20 cellular contexts compared by ENCODE assay signal in genomic region chr2:8658064-8658862, GRCh38. TPM values are rescaled to one million over a fixed set of nuclear protein-coding genes. Genes with fewer than 3 reads are reported as not detected.
DNase-seq lines count a peak whose midpoint lies in the region; ATAC-seq, FAIRE-seq and TF ChIP-seq lines count a peak whose summit lies in the region.
"Had no signal": no experiment of that assay in that cellular context is flagged by ENCODE, and none has a peak within 500 bp of the region (broad histone marks: within the 10 kb centered on the region; RNA-seq: fewer than 3 reads in every experiment).

No MANE protein-coding gene starts in this region.

- H3K36me3 ChIP-seq in H1 (ENCODE audit: control insufficient read depth in 2 of 4, insufficient read depth in 4 of 4, low read length in 3 of 4) (no peaks in the 10 kb centered on the region), gastrocnemius medialis (no peaks in the 10 kb centered on the region)
- H3K36me3 ChIP-seq: SJSA1 had no signal

- H3K27me3 ChIP-seq in H1 (replicated peaks in 1 of 4; ENCODE audit: control insufficient read depth in 3 of 4, extremely low read depth in 1 of 4, insufficient read depth in 3 of 4, low read length in 3 of 4): peaks cover 0 to 2% (median 0%) of the 10 kb centered on the region in 4 experiments; a peak in 1 of 7 replicates
- no peaks in the 10 kb centered on the region for H3K27me3 ChIP-seq in gastrocnemius medialis
- H3K27me3 ChIP-seq: SJSA1 had no signal

- H3K9me3 ChIP-seq in H1 (ENCODE audit: insufficient read depth in 2 of 2, low read depth in 1 of 2, low read length in 1 of 2) (no peaks in the 10 kb centered on the region), gastrocnemius medialis (no peaks in the 10 kb centered on the region)
- H3K9me3 ChIP-seq: A549, Caco-2, SJSA1 had no signal

- no peaks in the 10 kb centered on the region for H3K79me1 ChIP-seq in H1 (ENCODE audit: low read depth, low read length)

- no peaks in the 10 kb centered on the region for H3K79me2 ChIP-seq in H1 (ENCODE audit: control insufficient read depth in 1 of 2, insufficient read depth in 2 of 2, low read length in 2 of 2)

- peaks cover 6% of the 10 kb centered on the region for H3K27me3 Mint-ChIP-seq in nephron (ENCODE audit: low read depth)

- DNase-seq in cardiac septum (ENCODE audit: low spot score) (peak; percentile 64), Right ventricle myocardium superior (no peak), H1 (ENCODE audit: low read depth in 1 of 2, low spot score in 2 of 2) (no peak), KG1 (lab: John Stamatoyannopoulos, UW) (no peak), Ammon's horn (ENCODE audit: low spot score) (no peak), gastrocnemius medialis (no peak), NCI-H1436 treated with DMSO at 0.1 percent for 48 hours (lab: John Stamatoyannopoulos, UW) (no peak)
- DNase-seq: Caco-2; CD4-positive, CD25-positive, alpha-beta regulatory T cell; DMS153; HFFc6; NCI-H1930; NCI-H2171 treated with DMSO at 0.1 percent for 48 hours; NCI-H446 treated with DMSO at 0.1 percent for 48 hours; PC-9 had no signal

- peak overlapping the region; percentile 1; the same call in 1 of the 2 replicates for H4K8ac ChIP-seq in H1 (ENCODE audit: extremely low read depth, insufficient read depth, low read length)

- no peak overlapping the region for H3K56ac ChIP-seq in H1 (replicated peaks; ENCODE audit: insufficient read length, low read depth, low read length)

- WGBS in H1 (ENCODE audit: extremely low coverage in 1 of 2, insufficient coverage in 1 of 2, insufficient read length in 1 of 2, insufficient replicate concordance in 2 of 2, low coverage in 1 of 2, low lambda C conversion rate in 2 of 2, missing lambda C conversion rate in 1 of 2), 2 experiments: 89% methylated on average over 22 of the region's 22 CpGs; no CpG with 5 or more reads in 1 of the 2 experiments

- no peak overlapping the region for H3K23ac ChIP-seq in H1 (ENCODE audit: insufficient read length)

- H2AFZ ChIP-seq in H1 (ENCODE audit: low read length): no peak overlapping the region
- H2AFZ ChIP-seq: PC-9 had no signal

- no peaks in the 10 kb centered on the region for H4K20me1 ChIP-seq in H1 (replicated peaks in 1 of 2; ENCODE audit: control insufficient read depth in 1 of 2, insufficient read depth in 2 of 2, low read length in 2 of 2)

- H3K4me3 ChIP-seq in H1 (ENCODE audit: extremely low read depth in 1 of 4, insufficient read depth in 2 of 4, low read depth in 3 of 4, low read length in 4 of 4): no peak overlapping the region
- no peak overlapping the region for H3K4me3 ChIP-seq in gastrocnemius medialis
- H3K4me3 ChIP-seq: A549, PC-9, SJSA1 had no signal

- H3K4ac ChIP-seq in H1 (replicated peaks; ENCODE audit: insufficient read length, low read depth, low read length): no peak overlapping the region

- no peak for TF ChIP-seq POLR2A in H1 (IDR thresholded peaks at IDR 0.05; ENCODE audit: control extremely low read depth in 1 of 2, low read depth in 2 of 2, low read length in 2 of 2)
- no peak for TF ChIP-seq POLR2A in gastrocnemius medialis (IDR thresholded peaks at IDR 0.05)

- intact Hi-C loops in cardiac septum (cut with DNase I) (no loop called here), Right ventricle myocardium superior (cut with DNase I) (no loop called here), gastrocnemius medialis (cut with DNase I; ENCODE audit: low total_unique reads) (no loop called here)

- H3K18ac ChIP-seq in H1 (ENCODE audit: extremely low read depth, low read length): no peak overlapping the region

- no peak for TF ChIP-seq EP300 in H1 (IDR thresholded peaks at IDR 0.05; ENCODE audit: borderline replicate concordance in 1 of 2, low read depth in 2 of 2, low read length in 2 of 2)

- peak overlapping the region in 2 of 3 experiments; percentile 24 to 27 for H3K27ac Mint-ChIP-seq in nephron
- H3K27ac Mint-ChIP-seq: CD4-positive, CD25-positive, alpha-beta regulatory T cell; HFFc6 had no signal

- no peak for TF ChIP-seq RAD21 in H1 (IDR thresholded peaks at IDR 0.05 in 1 of 2, conservative IDR thresholded peaks at IDR 0.05 in 1 of 2; ENCODE audit: low read depth in 2 of 2, low read length in 2 of 2)

- H2AK5ac ChIP-seq in H1 (ENCODE audit: low read depth, low read length): no peak overlapping the region

- no peak overlapping the region for H2BK15ac ChIP-seq in H1 (ENCODE audit: low read length)

- H3K4me3 Mint-ChIP-seq in nephron: no peak overlapping the region
- H3K4me3 Mint-ChIP-seq: CD4-positive, CD25-positive, alpha-beta regulatory T cell; HFFc6; IgD-negative memory B cell had no signal

- POLR2A ChIA-PET in H1 (lab: Charles Lee; ENCODE audit: partially characterized antibody): interaction anchor here (0.6 to 1.5 kb wide), 2 partner anchors 24 to 26 kb away, joined by 3 to 4 read pairs; partner anchors contain the start of gene ID2

- H2BK20ac ChIP-seq in H1 (ENCODE audit: low read length): no peak overlapping the region

- H4K5ac ChIP-seq in H1 (ENCODE audit: insufficient read length, low read depth, low read length): no peak overlapping the region

- no peak for TF ChIP-seq CTCF in H1 (IDR thresholded peaks at IDR 0.05; ENCODE audit: control extremely low read depth in 1 of 3, insufficient read depth in 1 of 3, low read depth in 1 of 3, low read length in 3 of 3)
- TF ChIP-seq CTCF in nephron (IDR thresholded peaks at IDR 0.05; ENCODE audit: unreplicated experiment in 3 of 3): no peak
- no peak for TF ChIP-seq CTCF in gastrocnemius medialis (IDR thresholded peaks at IDR 0.05 in 4 of 5, conservative IDR thresholded peaks at IDR 0.05 in 1 of 5)

- no peak overlapping the region for H3K4me2 ChIP-seq in H1 (ENCODE audit: insufficient read depth in 1 of 2, low read depth in 2 of 2, low read length in 2 of 2)
- H3K4me2 ChIP-seq: A549, PC-9 had no signal

- FAIRE-seq in H1 (lab: Jason Lieb, UNC): no peak
- FAIRE-seq: A549, H54 had no signal

- H3K9ac ChIP-seq in H1 (replicated peaks in 1 of 4; ENCODE audit: extremely low read depth in 1 of 4, low read depth in 3 of 4, low read length in 3 of 4): no peak overlapping the region

- H4K91ac ChIP-seq in H1 (replicated peaks; ENCODE audit: insufficient read length, low read length): no peak overlapping the region

- H3K4me1 Mint-ChIP-seq in nephron: peaks cover 25% of the 10 kb centered on the region
- H3K4me1 Mint-ChIP-seq: IgD-negative memory B cell had no signal

- H3K36me3 Mint-ChIP-seq in nephron (ENCODE audit: low read depth): peaks cover 3% of the 10 kb centered on the region
- H3K36me3 Mint-ChIP-seq: CD4-positive, CD25-positive, alpha-beta regulatory T cell had no signal

- in situ Hi-C loops in gastrocnemius medialis (cut with MboI; ENCODE audit: low sequenced_read_pairs in 4 of 4): no loop called here

- H2BK5ac ChIP-seq in H1 (ENCODE audit: low read depth, low read length): no peak overlapping the region

- CTCF ChIA-PET in H1 (lab: Charles Lee; ENCODE audit: partially characterized antibody): no interaction called here

- H3K23me2 ChIP-seq in H1 (ENCODE audit: low read depth, low read length): no peaks in the 10 kb centered on the region

- no peak overlapping the region for H2BK12ac ChIP-seq in H1 (ENCODE audit: low read depth, low read length)

- H3K14ac ChIP-seq in H1 (ENCODE audit: insufficient read length): no peak overlapping the region

- H3K9me3 Mint-ChIP-seq in nephron: no peaks in the 10 kb centered on the region
- H3K9me3 Mint-ChIP-seq: CD4-positive, CD25-positive, alpha-beta regulatory T cell; HFFc6; IgD-negative memory B cell had no signal

- H2BK120ac ChIP-seq in H1 (replicated peaks; ENCODE audit: low read depth, low read length): no peak overlapping the region

- peaks cover 0 to 3% (median 0%) of the 10 kb centered on the region in 4 experiments; a peak in 3 of 7 replicates for H3K4me1 ChIP-seq in H1 (replicated peaks in 1 of 4; ENCODE audit: control insufficient read depth in 3 of 4, insufficient read depth in 4 of 4, low read length in 3 of 4)
- peaks cover 4 to 13% of the 10 kb centered on the region in 2 donors for H3K4me1 ChIP-seq in gastrocnemius medialis

- ATAC-seq in Right ventricle myocardium superior (ENCODE audit: poor library complexity): no peak
- no peak for ATAC-seq in gastrocnemius medialis
- ATAC-seq: A549 had no signal

- H3K27ac ChIP-seq in H1 (ENCODE audit: low read depth, low read length) (no peak overlapping the region), gastrocnemius medialis (no peak overlapping the region)
- H3K27ac ChIP-seq: PC-9, SJSA1 had no signal

RNA-seq across cellular contexts. Expression of gene ID2, which starts 23.6 kb away (rescaled TPM):
- total RNA-seq in cardiac septum: 35.1 TPM
- total RNA-seq in Right ventricle myocardium superior: 25.5 TPM
- total RNA-seq in H1 (2021; fragmentation: NEBNext Ultra II Directional; extraction: Animal tissue kit (Norgen Biotek cat#: 25700)): 36.7 and 37.1 TPM in 2 replicates
- 163 and 214 TPM in 2 replicates for polyA plus RNA-seq in H1 (2011; rRNA removed)
- 163 TPM for polyA plus RNA-seq in H1 (2011; cell fraction: cytosol; rRNA removed)
- 221 TPM for polyA plus RNA-seq in H1 (2011; cell fraction: nucleus; rRNA removed)
- polyA plus RNA-seq in H1 (2012, experiment 1 of 2): 58.1 to 89.9 TPM (median 65.4 TPM) in 4 replicates
- polyA plus RNA-seq in H1 (2012, experiment 2 of 2): 43.9 TPM
- 21.4 TPM for polyA plus RNA-seq in H1 (2013, experiment 1 of 2)
- polyA plus RNA-seq in H1 (2013, experiment 2 of 2): 22.4 TPM
- polyA minus RNA-seq in H1 (2011; rRNA and poly(A)+ RNA removed): 89.2 and 91.6 TPM in 2 replicates
- polyA minus RNA-seq in H1 (2011; cell fraction: cytosol; rRNA and poly(A)+ RNA removed): 52.3 TPM
- 89.9 TPM for polyA minus RNA-seq in H1 (2011; cell fraction: nucleus; rRNA and poly(A)+ RNA removed)
- total RNA-seq in gastrocnemius medialis: 10 to 100 TPM; 16.6 to 35.9 (median 27.4) TPM
